8 cellular contexts compared by ENCODE assay signal in genomic region chr1:228734881-228735801, GRCh38. TPM values are rescaled to one million over a fixed set of nuclear protein-coding genes. Genes with fewer than 3 reads are reported as not detected.
DNase-seq lines count a peak whose midpoint lies in the region; ATAC-seq and TF ChIP-seq lines count a peak whose summit lies in the region.

Gene RHOU, plus strand, starts transcription at chr1:228735479. Its CDS starts 264 bp downstream, at chr1:228735743.

- peaks cover 14% of the 10 kb centered on the region for H3K27me3 Mint-ChIP-seq in nephron (ENCODE audit: low read depth)
- peaks cover 32% of the 10 kb centered on the region for H3K27me3 Mint-ChIP-seq in stimulated activated naive CD8-positive, alpha-beta T cell treated with anti-CD3 and anti-CD28 coated beads, Interleukin-15, Interleukin-2, amounts not matched to agents 100 ng/mL and 50 ng/mL, for 24 hours

- peak; percentile 35 for TF ChIP-seq CTCF in fibroblast of villous mesenchyme (IDR thresholded peaks at IDR 0.05; ENCODE audit: insufficient read depth, low read depth, low read length)
- peak; percentile 94 to 98 (median 96) for TF ChIP-seq CTCF in nephron (IDR thresholded peaks at IDR 0.05; ENCODE audit: unreplicated experiment in 3 of 3)

- ATAC-seq in HG03521 (IDR thresholded peaks at IDR 0.05; ENCODE audit: unreplicated experiment) (peak; percentile 66), HG02623 (IDR thresholded peaks at IDR 0.05; ENCODE audit: unreplicated experiment) (no peak)

- peak within 1 kb of the TSS; percentile 94 to 96 (median 95) for H3K4me3 Mint-ChIP-seq in nephron
- peak within 1 kb of the TSS; percentile 72 for H3K4me3 Mint-ChIP-seq in stimulated activated naive CD8-positive, alpha-beta T cell treated with anti-CD3 and anti-CD28 coated beads, Interleukin-15, Interleukin-2, amounts not matched to agents 100 ng/mL and 50 ng/mL, for 24 hours

- H3K9me3 Mint-ChIP-seq in nephron = no peaks in the 10 kb centered on the region
- no peaks in the 10 kb centered on the region for H3K9me3 Mint-ChIP-seq in stimulated activated naive CD8-positive, alpha-beta T cell treated with anti-CD3 and anti-CD28 coated beads, Interleukin-15, Interleukin-2, amounts not matched to agents 100 ng/mL and 50 ng/mL, for 24 hours

- peaks cover 32% of the 10 kb centered on the region for H3K4me1 Mint-ChIP-seq in nephron
- peaks cover 9% of the 10 kb centered on the region for H3K4me1 Mint-ChIP-seq in stimulated activated naive CD8-positive, alpha-beta T cell treated with anti-CD3 and anti-CD28 coated beads, Interleukin-15, Interleukin-2, amounts not matched to agents 100 ng/mL and 50 ng/mL, for 24 hours (ENCODE audit: low read depth)

- H3K4me3 ChIP-seq in GM08714 (ENCODE audit: low read length) = peak within 1 kb of the TSS; percentile 44
- H3K4me3 ChIP-seq in fibroblast of villous mesenchyme (ENCODE audit: low read depth, low read length) = peak within 1 kb of the TSS; percentile 80

- peaks cover 18% of the 10 kb centered on the region for H3K36me3 Mint-ChIP-seq in nephron (ENCODE audit: low read depth)
- H3K36me3 Mint-ChIP-seq in stimulated activated naive CD8-positive, alpha-beta T cell treated with anti-CD3 and anti-CD28 coated beads, Interleukin-15, Interleukin-2, amounts not matched to agents 100 ng/mL and 50 ng/mL, for 24 hours (ENCODE audit: low read depth) = no peaks in the 10 kb centered on the region

- H3K27ac Mint-ChIP-seq in nephron = peak within 1 kb of the TSS; percentile 77 to 89 (median 86)
- no peak within 1 kb of the TSS for H3K27ac Mint-ChIP-seq in stimulated activated naive CD8-positive, alpha-beta T cell treated with anti-CD3 and anti-CD28 coated beads, Interleukin-15, Interleukin-2, amounts not matched to agents 100 ng/mL and 50 ng/mL, for 24 hours

- DNase-seq in activated effector memory CD4-positive, alpha-beta T cell treated with Interleukin-2 at 50 U/mL for 16 hours = peak; percentile 57
- DNase-seq in fibroblast of villous mesenchyme (ENCODE audit: low read depth) = peak; percentile 66

TF ChIP-seq in PFSK-1, 5 proteins besides CTCF, POLR2A, EP300 and RAD21:
- TF ChIP-seq REST (IDR thresholded peaks at IDR 0.05; ENCODE audit: insufficient read depth in 1 of 2, low read depth in 2 of 2, low read length in 2 of 2) = no peak
- TF ChIP-seq TAF1 (IDR thresholded peaks at IDR 0.05; ENCODE audit: borderline replicate concordance, insufficient read depth, low read length) = no peak
- no peak for TF ChIP-seq SIN3A (IDR thresholded peaks at IDR 0.05; ENCODE audit: borderline replicate concordance, insufficient read depth, low read length)
- peak; percentile 66 for TF ChIP-seq FOXP2 (optimal IDR thresholded peaks at IDR 0.05; ENCODE audit: borderline replicate concordance, extremely low read depth, extremely low read length, insufficient read depth)
TF ChIP-seq in PFSK-1: peak in this region for 1.

RNA-seq across cellular contexts. Expression of gene RHOU, which starts in this region (rescaled TPM):
- polyA plus RNA-seq in PFSK-1 (2012; ENCODE audit: insufficient read length, low read depth) = 3.6 TPM
- total RNA-seq in fibroblast of villous mesenchyme = 2.2 and 2.9 TPM in 2 replicates
